In genomic region chr17:49728425-49728824, GRCh38 we compare ENCODE assay signal across 14 cellular contexts. TPM values are rescaled to one million over a fixed set of nuclear protein-coding genes. Genes with fewer than 3 reads are reported as not detected.
DNase-seq lines count a peak whose midpoint lies in the region; ATAC-seq and TF ChIP-seq lines count a peak whose summit lies in the region.
"Had no signal": no experiment of that assay in that cellular context is flagged by ENCODE, and none has a peak within 500 bp of the region (broad histone marks: within the 10 kb centered on the region; RNA-seq: fewer than 3 reads in every experiment).

No MANE protein-coding gene starts in this region.

- H3K27me3 ChIP-seq in heart right ventricle (no peaks in the 10 kb centered on the region), uterus (no peaks in the 10 kb centered on the region), neuronal stem cell (ENCODE audit: control insufficient read depth in 3 of 3, insufficient read depth in 3 of 3, low read depth in 1 of 3, low read length in 3 of 3) (no peaks in the 10 kb centered on the region), upper lobe of right lung (no peaks in the 10 kb centered on the region)
- H3K27me3 ChIP-seq: left lung had no signal

- H3K4me3 ChIP-seq in heart right ventricle (no peak overlapping the region), uterus (no peak overlapping the region), neuronal stem cell (ENCODE audit: low read length in 2 of 2) (no peak overlapping the region), upper lobe of right lung (no peak overlapping the region)
- H3K4me3 ChIP-seq: left lung had no signal

- H3K36me3 ChIP-seq in heart right ventricle (peaks cover 0 to 12% (median 0%) of the 10 kb centered on the region in 9 donors), uterus (no peaks in the 10 kb centered on the region), neuronal stem cell (replicated peaks in 1 of 2; ENCODE audit: control insufficient read depth in 2 of 2, insufficient read depth in 2 of 2, low read length in 2 of 2) (peaks cover 2 to 8% of the 10 kb centered on the region in 2 donors), upper lobe of right lung (no peaks in the 10 kb centered on the region)

- no peak for DNase-seq in heart right ventricle
- no peak for DNase-seq in Right ventricle myocardium inferior (ENCODE audit: missing footprints)
- no peak for DNase-seq in activated T-helper 1 cell treated with anti-CD3 and anti-CD28 coated beads, Interleukin-12 subunit alpha, Interleukin-12 subunit beta, Interleukin-2, Interleukin-4 antibody, amounts not matched to agents 30 ng/mL and 10 ng/mL and 1 ng/mL, durations not matched to agents 14 hours and 24 hours and 36 hours (ENCODE audit: low spot score)
- no peak for DNase-seq in naive B cell
- DNase-seq in uterus = no peak
- no peak for DNase-seq in neuronal stem cell (ENCODE audit: low spot score)
- DNase-seq in glutamatergic neuron = no peak
- no peak for DNase-seq in upper lobe of right lung
- DNase-seq: cerebellar nuclear complex; left lung; NCI-H1694; NK-92 treated with Interleukin-12 subunit alpha and Interleukin-12 subunit beta, amount 100 ng/mL, for 24 hours; stimulated activated CD4-positive, alpha-beta T cell treated with anti-CD3 and anti-CD28 coated beads, Interleukin-12 subunit alpha, Interleukin-12 subunit beta, amount 100 ng/mL, for 4 hours had no signal

- no peak overlapping the region for H3K9ac ChIP-seq in neuronal stem cell (ENCODE audit: low read depth, low read length, poor library complexity)

- H3K79me1 ChIP-seq in neuronal stem cell (ENCODE audit: low read depth, low read length) = peaks cover 4% of the 10 kb centered on the region

- intact Hi-C loops in heart right ventricle (cut with DNase I) = loop anchor here in 3 of 10 donors (5.0 to 10.0 kb wide), 3 partner anchors 34 to 266 kb away; partner anchors contain the start of genes DLX3 (in 1 of the 3) and FAM117A (in 1 of the 3)
- intact Hi-C loops in Right ventricle myocardium inferior (cut with DNase I) = loop anchor here (5.0 kb wide), 2 partner anchors 34 to 119 kb away; partner anchors contain the start of genes FAM117A and TAC4
- intact Hi-C loops in activated T-helper 1 cell treated with anti-CD3 and anti-CD28 coated beads, Interleukin-12 subunit alpha, Interleukin-12 subunit beta, Interleukin-2, Interleukin-4 antibody, amounts not matched to agents 30 ng/mL and 10 ng/mL and 1 ng/mL, durations not matched to agents 14 hours and 24 hours and 36 hours (cut with micrococcal nuclease) = no loop called here
- intact Hi-C loops in uterus (cut with DNase I; ENCODE audit: low total_unique reads) = no loop called here
- intact Hi-C loops in upper lobe of right lung (cut with DNase I) = no loop called here

- H3K9me3 Mint-ChIP-seq in activated T-helper 1 cell treated with anti-CD3 and anti-CD28 coated beads, Interleukin-12 subunit alpha, Interleukin-12 subunit beta, Interleukin-2, Interleukin-4 antibody, amounts not matched to agents 30 ng/mL and 10 ng/mL and 1 ng/mL, durations not matched to agents 14 hours and 24 hours and 36 hours = no peaks in the 10 kb centered on the region
- H3K9me3 Mint-ChIP-seq in naive B cell (peaks cover 0 to 3% (median 0%) of the 10 kb centered on the region in 7 donors), glutamatergic neuron (ENCODE audit: unreplicated experiment) (peaks cover 5% of the 10 kb centered on the region)

- H3K27me3 Mint-ChIP-seq in activated T-helper 1 cell treated with anti-CD3 and anti-CD28 coated beads, Interleukin-12 subunit alpha, Interleukin-12 subunit beta, Interleukin-2, Interleukin-4 antibody, amounts not matched to agents 30 ng/mL and 10 ng/mL and 1 ng/mL, durations not matched to agents 14 hours and 24 hours and 36 hours (ENCODE audit: insufficient read depth) = no peaks in the 10 kb centered on the region
- H3K27me3 Mint-ChIP-seq in naive B cell (no peaks in the 10 kb centered on the region), glutamatergic neuron (ENCODE audit: unreplicated experiment) (peaks cover 8% of the 10 kb centered on the region)

- H3K9me3 ChIP-seq in heart right ventricle = peaks cover 0 to 4% (median 0%) of the 10 kb centered on the region in 11 donors
- H3K9me3 ChIP-seq in uterus = no peaks in the 10 kb centered on the region
- peaks cover 0 to 2% of the 10 kb centered on the region in 2 donors for H3K9me3 ChIP-seq in neuronal stem cell (replicated peaks in 1 of 2; ENCODE audit: control insufficient read depth in 2 of 2, insufficient read depth in 1 of 2, low read depth in 1 of 2, low read length in 2 of 2)
- no peaks in the 10 kb centered on the region for H3K9me3 ChIP-seq in upper lobe of right lung
- H3K9me3 ChIP-seq: left lung had no signal

- H3K14ac ChIP-seq in neuronal stem cell (ENCODE audit: low read length) = no peak overlapping the region

- H2BK12ac ChIP-seq in neuronal stem cell (ENCODE audit: low read length) = no peak overlapping the region

- H2BK120ac ChIP-seq in neuronal stem cell (ENCODE audit: low read depth, low read length) = no peak overlapping the region

- H2AFZ ChIP-seq in neuronal stem cell (ENCODE audit: low read length) = no peak overlapping the region

- H4K8ac ChIP-seq in neuronal stem cell (ENCODE audit: low read depth, low read length) = no peak overlapping the region

- H3K4ac ChIP-seq in neuronal stem cell (ENCODE audit: low read length) = no peak overlapping the region

- peaks cover 24 to 94% (median 72%) of the 10 kb centered on the region in 9 donors for H3K4me1 ChIP-seq in heart right ventricle
- peaks cover 19 to 26% of the 10 kb centered on the region in 2 donors for H3K4me1 ChIP-seq in uterus
- H3K4me1 ChIP-seq in neuronal stem cell (ENCODE audit: control insufficient read depth in 2 of 2, insufficient read depth in 1 of 2, low read depth in 1 of 2, low read length in 2 of 2) = no peaks in the 10 kb centered on the region
- H3K4me1 ChIP-seq in upper lobe of right lung = peaks cover 17% of the 10 kb centered on the region

- 82 to 90% methylated on average over 5 of the region's 5 CpGs for WGBS in heart right ventricle, 2 donors
- WGBS in neuronal stem cell (ENCODE audit: extremely low coverage in 2 of 2, insufficient read length in 2 of 2, insufficient replicate concordance in 1 of 2), 2 donors = no CpG with 5 or more reads among the region's 5 CpGs

- ATAC-seq in heart right ventricle = no peak
- no peak for ATAC-seq in Right ventricle myocardium inferior
- no peak for ATAC-seq in naive B cell (ENCODE audit: low read depth in 2 of 2)
- ATAC-seq in upper lobe of right lung = no peak
- ATAC-seq: left lung had no signal

- no peak overlapping the region for H3K18ac ChIP-seq in neuronal stem cell (ENCODE audit: low read length)

- TF ChIP-seq POLR2A in uterus (IDR thresholded peaks at IDR 0.05) = no peak

- no peak for TF ChIP-seq CTCF in heart right ventricle (IDR thresholded peaks at IDR 0.05)
- no peak for TF ChIP-seq CTCF in uterus (IDR thresholded peaks at IDR 0.05)
- no peak for TF ChIP-seq CTCF in glutamatergic neuron (IDR thresholded peaks at IDR 0.05; ENCODE audit: partially characterized antibody, unreplicated experiment)
- no peak for TF ChIP-seq CTCF in upper lobe of right lung (IDR thresholded peaks at IDR 0.05)

- no peak overlapping the region for H3K23ac ChIP-seq in neuronal stem cell (ENCODE audit: low read depth, low read length, poor library complexity)

- H3K4me3 Mint-ChIP-seq in activated T-helper 1 cell treated with anti-CD3 and anti-CD28 coated beads, Interleukin-12 subunit alpha, Interleukin-12 subunit beta, Interleukin-2, Interleukin-4 antibody, amounts not matched to agents 30 ng/mL and 10 ng/mL and 1 ng/mL, durations not matched to agents 14 hours and 24 hours and 36 hours = no peak overlapping the region
- H3K4me3 Mint-ChIP-seq in naive B cell (peak overlapping the region in 1 of 8 donors; percentile 1), glutamatergic neuron (ENCODE audit: unreplicated experiment) (no peak overlapping the region)
- H3K4me3 Mint-ChIP-seq: T-helper 2 cell treated with Interferon-gamma antibody and Interleukin-4, amounts not matched to agents 5 μg/mL and 100 μg/mL, for 36 hours had no signal

- peaks cover 43% of the 10 kb centered on the region for H3K36me3 Mint-ChIP-seq in activated T-helper 1 cell treated with anti-CD3 and anti-CD28 coated beads, Interleukin-12 subunit alpha, Interleukin-12 subunit beta, Interleukin-2, Interleukin-4 antibody, amounts not matched to agents 30 ng/mL and 10 ng/mL and 1 ng/mL, durations not matched to agents 14 hours and 24 hours and 36 hours (ENCODE audit: low read depth)
- H3K36me3 Mint-ChIP-seq in naive B cell (peaks cover 18 to 32% of the 10 kb centered on the region in 2 donors), glutamatergic neuron (ENCODE audit: unreplicated experiment) (peaks cover 9% of the 10 kb centered on the region)

- H4K91ac ChIP-seq in neuronal stem cell (ENCODE audit: low read depth, low read length, poor library complexity) = no peak overlapping the region

- peaks cover 33% of the 10 kb centered on the region for H3K4me1 Mint-ChIP-seq in activated T-helper 1 cell treated with anti-CD3 and anti-CD28 coated beads, Interleukin-12 subunit alpha, Interleukin-12 subunit beta, Interleukin-2, Interleukin-4 antibody, amounts not matched to agents 30 ng/mL and 10 ng/mL and 1 ng/mL, durations not matched to agents 14 hours and 24 hours and 36 hours (ENCODE audit: low read depth)
- H3K4me1 Mint-ChIP-seq in naive B cell = peaks cover 45 to 73% (median 51%) of the 10 kb centered on the region in 3 donors
- H3K4me1 Mint-ChIP-seq in glutamatergic neuron (ENCODE audit: low read depth, unreplicated experiment) = peaks cover 31% of the 10 kb centered on the region

- no peak overlapping the region for H2AK5ac ChIP-seq in neuronal stem cell (ENCODE audit: low read depth, low read length)

- H2BK5ac ChIP-seq in neuronal stem cell (ENCODE audit: low read length) = no peak overlapping the region

- no peak overlapping the region for H3K4me2 ChIP-seq in neuronal stem cell (ENCODE audit: insufficient read depth, low read length, poor library complexity, severe bottlenecking)

- no peak overlapping the region for H2BK15ac ChIP-seq in neuronal stem cell (ENCODE audit: low read length)

- H3K27ac ChIP-seq in heart right ventricle (peak overlapping the region in 7 of 10 donors; percentile 50 to 91 (median 81)), uterus (peak overlapping the region; percentile 63 to 85), neuronal stem cell (replicated peaks; ENCODE audit: low read length) (no peak overlapping the region), upper lobe of right lung (no peak overlapping the region)

- H3K27ac Mint-ChIP-seq in activated T-helper 1 cell treated with anti-CD3 and anti-CD28 coated beads, Interleukin-12 subunit alpha, Interleukin-12 subunit beta, Interleukin-2, Interleukin-4 antibody, amounts not matched to agents 30 ng/mL and 10 ng/mL and 1 ng/mL, durations not matched to agents 14 hours and 24 hours and 36 hours = peak overlapping the region; percentile 30
- peak overlapping the region in 4 of 6 donors; percentile 13 to 89 (median 78) for H3K27ac Mint-ChIP-seq in naive B cell
- no peak overlapping the region for H3K27ac Mint-ChIP-seq in glutamatergic neuron (ENCODE audit: unreplicated experiment)

RNA-seq across cellular contexts. Expression of gene SLC35B1, which starts 20.7 kb away (rescaled TPM):
- 10 to 100 TPM; 60.5 to 92.4 (median 69.1) TPM for total RNA-seq in heart right ventricle
- polyA plus RNA-seq in heart right ventricle = 100 to 1,000 TPM in 1 of 2 donors, 10 to 100 TPM in 1; 68.8 to 146 TPM
- total RNA-seq in Right ventricle myocardium inferior = 59.3 TPM
- 71.6 and 75.4 TPM in 2 replicates for total RNA-seq in activated T-helper 1 cell treated with anti-CD3 and anti-CD28 coated beads, Interleukin-12 subunit alpha, Interleukin-12 subunit beta, Interleukin-2, Interleukin-4 antibody, amounts not matched to agents 30 ng/mL and 10 ng/mL and 1 ng/mL, durations not matched to agents 14 hours and 24 hours and 36 hours
- 10 to 100 TPM; 20.6 to 47.5 (median 25.7) TPM for polyA plus RNA-seq in naive B cell (ENCODE audit: low read depth in 6 of 6)
- total RNA-seq in uterus = 10 to 100 TPM; 23.6 to 49.1 (median 36.3) TPM
- polyA plus RNA-seq in neuronal stem cell (2013, experiment 1 of 2) = 40.3 TPM
- polyA plus RNA-seq in neuronal stem cell (2013, experiment 2 of 2) = 40.1 TPM
- 123 TPM for total RNA-seq in glutamatergic neuron (ENCODE audit: unreplicated experiment)
- total RNA-seq in upper lobe of right lung = 48.1 TPM

RNA-seq across cellular contexts. Expression of gene FAM117A, which starts 35.5 kb away (rescaled TPM):
- total RNA-seq in heart right ventricle = 10 to 100 TPM in 6 of 10 donors, 1 to 10 TPM in 4; 4.0 to 14.0 (median 10.5) TPM
- 1 to 10 TPM; 6.1 to 7.6 TPM for polyA plus RNA-seq in heart right ventricle
- total RNA-seq in Right ventricle myocardium inferior = 10.3 TPM
- 13.9 and 14.8 TPM in 2 replicates for total RNA-seq in activated T-helper 1 cell treated with anti-CD3 and anti-CD28 coated beads, Interleukin-12 subunit alpha, Interleukin-12 subunit beta, Interleukin-2, Interleukin-4 antibody, amounts not matched to agents 30 ng/mL and 10 ng/mL and 1 ng/mL, durations not matched to agents 14 hours and 24 hours and 36 hours
- polyA plus RNA-seq in naive B cell (ENCODE audit: low read depth in 6 of 6) = 10 to 100 TPM; 36.4 to 66.0 (median 54.3) TPM
- 10 to 100 TPM in 3 of 4 donors, 1 to 10 TPM in 1; 2.6 to 40.2 (median 19.5) TPM for total RNA-seq in uterus
- 29.5 TPM for polyA plus RNA-seq in neuronal stem cell (2013, experiment 1 of 2)
- polyA plus RNA-seq in neuronal stem cell (2013, experiment 2 of 2) = 29.5 TPM
- total RNA-seq in glutamatergic neuron (ENCODE audit: unreplicated experiment) = 11.9 TPM
- 11.8 TPM for total RNA-seq in upper lobe of right lung

RNA-seq across cellular contexts. Expression of gene SPOP, which starts 50.5 kb away (rescaled TPM):
- total RNA-seq in heart right ventricle (10 to 100 TPM; 39.8 to 79.9 (median 67.7) TPM), Right ventricle myocardium inferior (73.1 TPM), uterus (100 to 1,000 TPM in 2 of 4 donors, 10 to 100 TPM in 2; 44.3 to 147 (median 99.0) TPM), glutamatergic neuron (ENCODE audit: unreplicated experiment) (49.5 TPM), upper lobe of right lung (87.3 TPM)
- polyA plus RNA-seq in heart right ventricle (10 to 100 TPM; 42.4 to 44.5 TPM), naive B cell (ENCODE audit: low read depth in 6 of 6) (100 to 1,000 TPM in 1 of 6 donors, 10 to 100 TPM in 5; 78.4 to 131 (median 95.3) TPM)
- total RNA-seq in activated T-helper 1 cell treated with anti-CD3 and anti-CD28 coated beads, Interleukin-12 subunit alpha, Interleukin-12 subunit beta, Interleukin-2, Interleukin-4 antibody, amounts not matched to agents 30 ng/mL and 10 ng/mL and 1 ng/mL, durations not matched to agents 14 hours and 24 hours and 36 hours = 58.3 and 61.9 TPM in 2 replicates
- polyA plus RNA-seq in neuronal stem cell (2013, experiment 1 of 2) = 36.3 TPM
- polyA plus RNA-seq in neuronal stem cell (2013, experiment 2 of 2) = 37.9 TPM

Comparison
In these comparisons a context has a peak if more than half of its experiments do, and no peak if none do; other contexts are left out.
1. H3K27ac ChIP-seq: peak in heart right ventricle (7 of 10) and uterus (2 of 2); none in neuronal stem cell (single experiment) and upper lobe of right lung (single experiment).